18 cellular contexts compared by ENCODE assay signal in the genomic region with DNA sequence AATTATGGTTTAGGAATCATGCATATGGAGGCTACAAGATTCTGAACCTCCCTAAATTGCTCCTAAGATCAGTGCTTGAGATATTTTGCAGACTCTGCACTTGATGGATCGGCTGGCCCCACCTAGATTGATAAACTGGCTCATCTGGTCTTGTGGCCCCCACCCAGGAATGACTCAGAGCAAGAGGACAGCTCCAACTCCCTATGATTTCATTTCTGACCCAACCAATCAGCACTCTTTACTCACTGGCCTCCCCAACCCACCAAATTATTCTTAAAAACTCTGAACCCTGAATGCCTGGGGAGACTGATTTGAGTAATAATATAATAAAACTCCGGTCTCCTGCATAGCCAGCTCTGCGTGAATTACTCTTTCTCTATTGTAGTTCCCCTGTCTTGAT.
"Had no signal": no experiment of that assay in that cellular context is flagged by ENCODE, and none has a peak within 500 bp of the region (broad histone marks: within the 10 kb centered on the region; RNA-seq: fewer than 3 reads in every experiment).

No MANE protein-coding gene starts in this region.

- H3K27ac ChIP-seq: dorsolateral prefrontal cortex, neural progenitor cell, prostate gland, right atrium auricular region, stomach, thyroid gland had no signal

- H3K9me3 Mint-ChIP-seq: nephron, neural progenitor cell had no signal

- ATAC-seq: naive thymus-derived CD4-positive, alpha-beta T cell; sciatic nerve; stimulated activated effector memory CD8-positive, alpha-beta T cell treated with anti-CD3 and anti-CD28 coated beads, Interleukin-12 subunit alpha, Interleukin-12 subunit beta, amount 100 ng/mL, for 72 hours had no signal

- H3K4me1 Mint-ChIP-seq: nephron; stimulated activated effector memory CD8-positive, alpha-beta T cell treated with anti-CD3 and anti-CD28 coated beads, Interleukin-12 subunit alpha, Interleukin-12 subunit beta, amount 100 ng/mL, for 72 hours had no signal

- DNase-seq: dorsolateral prefrontal cortex; effector CD4-positive, alpha-beta T cell; esophagus squamous epithelium; mesenchymal stem cell; midbrain; naive thymus-derived CD4-positive, alpha-beta T cell; stimulated activated CD4-positive, alpha-beta T cell treated with anti-CD3 and anti-CD28 coated beads, Interleukin-2, amount 100 ng/mL, for 24 hours; stimulated activated CD4-positive, alpha-beta T cell treated with anti-CD3 and anti-CD28 coated beads, Interleukin-4, amount 100 ng/mL, for 24 hours; stimulated activated naive CD4-positive, alpha-beta T cell treated with Interleukin-2 at 50 U/mL for 16 hours; stomach; thyroid gland; trophoblast cell had no signal

- H3K27ac Mint-ChIP-seq: naive thymus-derived CD4-positive, alpha-beta T cell; nephron; neural progenitor cell; stimulated activated effector memory CD8-positive, alpha-beta T cell treated with anti-CD3 and anti-CD28 coated beads, Interleukin-12 subunit alpha, Interleukin-12 subunit beta, amount 100 ng/mL, for 72 hours had no signal

- H3K4me3 Mint-ChIP-seq: naive thymus-derived CD4-positive, alpha-beta T cell; nephron; neural progenitor cell; stimulated activated effector memory CD8-positive, alpha-beta T cell treated with anti-CD3 and anti-CD28 coated beads, Interleukin-12 subunit alpha, Interleukin-12 subunit beta, amount 100 ng/mL, for 72 hours had no signal

- H3K36me3 Mint-ChIP-seq: naive thymus-derived CD4-positive, alpha-beta T cell; neural progenitor cell; stimulated activated effector memory CD8-positive, alpha-beta T cell treated with anti-CD3 and anti-CD28 coated beads, Interleukin-12 subunit alpha, Interleukin-12 subunit beta, amount 100 ng/mL, for 72 hours had no signal
